Comparison of ENCODE assay signal across 1 cellular context in genomic region chr17:1640329-1641064, GRCh38.
A peak's percentile ranks its signal among the peaks of the same experiment; 100 is the strongest.
TF ChIP-seq lines count a peak whose summit lies in the region.

No MANE protein-coding gene starts in this region.

TF ChIP-seq in endothelial cell of umbilical vein, 7 proteins besides CTCF, POLR2A, EP300 and RAD21:
- TF ChIP-seq POLR2AphosphoS5 (IDR thresholded peaks at IDR 0.05; ENCODE audit: insufficient read depth, low read depth, low read length) (peak; percentile 22), FOS (IDR thresholded peaks at IDR 0.05; ENCODE audit: borderline replicate concordance, insufficient read depth, low read length) (no peak), JUN (IDR thresholded peaks at IDR 0.05; ENCODE audit: borderline replicate concordance, insufficient read depth, insufficient read length, low read depth) (no peak), GATA2 (IDR thresholded peaks at IDR 0.05; ENCODE audit: insufficient read depth, insufficient read length, low read depth, low read length) (no peak), EZH2 (IDR thresholded peaks at IDR 0.05; ENCODE audit: borderline replicate concordance, low read depth, low read length, severe bottlenecking) (no peak), MAX (IDR thresholded peaks at IDR 0.05; ENCODE audit: insufficient read depth, insufficient read length) (no peak)
